18 cellular contexts compared by ENCODE assay signal in the genomic region with DNA sequence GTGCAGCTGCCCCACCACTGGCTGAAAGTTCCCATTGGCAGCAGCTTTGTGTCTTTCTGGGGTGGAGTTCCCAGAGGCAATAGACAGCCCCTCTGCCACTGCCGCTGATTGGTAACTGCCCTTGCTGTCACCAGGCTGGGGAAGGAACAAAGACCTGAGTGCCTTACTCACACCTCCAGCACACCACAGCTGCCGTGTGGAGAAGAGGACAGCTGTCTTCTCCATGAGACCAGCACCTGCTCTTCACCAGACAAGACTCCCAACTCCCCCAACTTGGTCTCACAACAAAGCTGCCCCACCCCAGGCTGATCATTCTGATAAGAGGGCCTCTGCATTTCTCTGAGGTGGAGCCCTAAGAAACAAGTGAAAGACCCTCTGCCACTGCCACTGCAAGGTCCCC. TPM values are rescaled to one million over a fixed set of nuclear protein-coding genes. Genes with fewer than 3 reads are reported as not detected.
"Had no signal": no experiment of that assay in that cellular context is flagged by ENCODE, and none has a peak within 500 bp of the region (broad histone marks: within the 10 kb centered on the region; RNA-seq: fewer than 3 reads in every experiment).

No MANE protein-coding gene starts in this region.

- DNase-seq: activated B cell treated with CpG ODN at 0.5 μM for 24 hours; activated CD4-positive, alpha-beta memory T cell treated with anti-CD3 and anti-CD28 coated beads, Interleukin-2, amount 10 ng/mL, durations not matched to agents 7 days and 5 days; activated CD4-positive, alpha-beta T cell treated with anti-CD3 and anti-CD28 coated beads for 4 hours; activated CD8-positive, alpha-beta memory T cell treated with anti-CD3 and anti-CD28 coated beads, Interleukin-2, amount 10 ng/mL, durations not matched to agents 7 days and 5 days; amniotic stem cell; dermis blood vessel endothelial cell; effector memory CD8-positive, alpha-beta T cell; left ventricle myocardium superior; mesendoderm; natural killer cell; posterior cingulate gyrus; stimulated activated CD4-positive, alpha-beta T cell treated with anti-CD3 and anti-CD28 coated beads, Interleukin-12 subunit alpha, Interleukin-12 subunit beta, amount 100 ng/mL, for 4 hours; stimulated activated CD4-positive, alpha-beta T cell treated with anti-CD3 and anti-CD28 coated beads, Interleukin-1b, Interleukin-23, amount 100 ng/mL, for 48 hours; stimulated activated CD8-positive, alpha-beta memory T cell treated with anti-CD3 and anti-CD28 coated beads, Interleukin-4, amount 100 ng/mL, for 48 hours; stimulated activated naive CD4-positive, alpha-beta T cell; T-helper 9 cell; thyroid gland had no signal

RNA-seq across cellular contexts. Expression of a gene that starts 39.7 kb away (rescaled TPM):
- total RNA-seq: activated B cell treated with CpG ODN at 0.5 μM for 24 hours; activated CD4-positive, alpha-beta memory T cell treated with anti-CD3 and anti-CD28 coated beads, Interleukin-2, amount 10 ng/mL, durations not matched to agents 7 days and 5 days; activated CD8-positive, alpha-beta memory T cell treated with anti-CD3 and anti-CD28 coated beads, Interleukin-2, amount 10 ng/mL, durations not matched to agents 7 days and 5 days; mucosa of gallbladder; natural killer cell had no signal
